Comparison of ENCODE assay signal across 1 cellular context in genomic region chr7:40059057-40059456, GRCh38.
TF ChIP-seq lines count a peak whose summit lies in the region.

No MANE protein-coding gene starts in this region.

TF ChIP-seq in IMR-90, 13 proteins besides CTCF, POLR2A, EP300 and RAD21:
- TF ChIP-seq NFE2L2 (IDR thresholded peaks at IDR 0.05; ENCODE audit: low read depth, low read length) = no peak
- no peak for TF ChIP-seq USF2 (IDR thresholded peaks at IDR 0.05; ENCODE audit: low read depth, low read length)
- no peak for TF ChIP-seq MAFK (IDR thresholded peaks at IDR 0.05; ENCODE audit: low read depth, low read length)
- TF ChIP-seq MAZ (IDR thresholded peaks at IDR 0.05; ENCODE audit: borderline replicate concordance, low read depth, low read length) = no peak
- no peak for TF ChIP-seq ELK1 (IDR thresholded peaks at IDR 0.05; ENCODE audit: borderline replicate concordance, low read depth, low read length)
- TF ChIP-seq RFX5 (IDR thresholded peaks at IDR 0.05; ENCODE audit: low read depth, low read length) = no peak
- TF ChIP-seq MXI1 (IDR thresholded peaks at IDR 0.05; ENCODE audit: borderline replicate concordance, low read depth, low read length) = no peak
- no peak for TF ChIP-seq CEBPB (IDR thresholded peaks at IDR 0.05; ENCODE audit: low read depth, low read length)
- TF ChIP-seq CHD1 (IDR thresholded peaks at IDR 0.05; ENCODE audit: low read depth, low read length) = no peak
TF ChIP-seq in IMR-90: peak in this region for 0.
